ENCODE assay signal across 13 cellular contexts in genomic region chr10:24645784-24646183, GRCh38.
DNase-seq lines count a peak whose midpoint lies in the region; ATAC-seq and TF ChIP-seq lines count a peak whose summit lies in the region.
"Had no signal": no experiment of that assay in that cellular context is flagged by ENCODE, and none has a peak within 500 bp of the region (broad histone marks: within the 10 kb centered on the region; RNA-seq: fewer than 3 reads in every experiment).

No MANE protein-coding gene starts in this region.

- H3K4me3 ChIP-seq in Loucy (ENCODE audit: low read length, poor library complexity, severe bottlenecking), result no peak overlapping the region
- H3K4me3 ChIP-seq: adrenal gland had no signal

- H3K4me3 Mint-ChIP-seq in activated naive CD4-positive, alpha-beta T cell treated with anti-CD3 and anti-CD28 coated beads, Interleukin-2, amount 10 ng/mL, durations not matched to agents 7 days and 5 days, result no peak overlapping the region

- ATAC-seq in activated naive CD4-positive, alpha-beta T cell treated with anti-CD3 and anti-CD28 coated beads, Interleukin-2, amount 50 U/mL, for 72 hours, result no peak

- H3K27me3 ChIP-seq in Loucy (ENCODE audit: insufficient read depth, low read length, poor library complexity, severe bottlenecking), result no peaks in the 10 kb centered on the region
- H3K27me3 ChIP-seq: adrenal gland had no signal

- H3F3A ChIP-seq in Loucy (ENCODE audit: low read depth), result no peaks in the 10 kb centered on the region

- peak overlapping the region; percentile 47; the same call in 1 of the 2 replicates for H2AFZ ChIP-seq in Loucy (ENCODE audit: low read length)

- H3K27ac Mint-ChIP-seq in activated naive CD4-positive, alpha-beta T cell treated with anti-CD3 and anti-CD28 coated beads, Interleukin-2, amount 10 ng/mL, durations not matched to agents 7 days and 5 days, result no peak overlapping the region
- H3K27ac Mint-ChIP-seq in activated naive CD4-positive, alpha-beta T cell treated with anti-CD3 and anti-CD28 coated beads, Interleukin-2, amount 50 U/mL, for 72 hours, result peak overlapping the region in 1 of 2 donors; percentile 2

- no peaks in the 10 kb centered on the region for H3K27me3 Mint-ChIP-seq in activated naive CD4-positive, alpha-beta T cell treated with anti-CD3 and anti-CD28 coated beads, Interleukin-2, amount 10 ng/mL, durations not matched to agents 7 days and 5 days

- no peaks in the 10 kb centered on the region for H3K9me3 ChIP-seq in Loucy (ENCODE audit: insufficient read depth, low read depth, low read length)
- H3K9me3 ChIP-seq: adrenal gland had no signal

- peaks cover 7% of the 10 kb centered on the region for H3K4me1 ChIP-seq in Loucy (ENCODE audit: insufficient read depth, low read length, poor library complexity, severe bottlenecking)

- no peaks in the 10 kb centered on the region for H3K36me3 Mint-ChIP-seq in activated naive CD4-positive, alpha-beta T cell treated with anti-CD3 and anti-CD28 coated beads, Interleukin-2, amount 10 ng/mL, durations not matched to agents 7 days and 5 days
- H3K36me3 Mint-ChIP-seq in activated naive CD4-positive, alpha-beta T cell treated with anti-CD3 and anti-CD28 coated beads, Interleukin-2, amount 50 U/mL, for 72 hours, result no peaks in the 10 kb centered on the region

- H3K79me2 ChIP-seq in Loucy (ENCODE audit: insufficient read depth, low read length), result peaks cover 3% of the 10 kb centered on the region; the same call in 1 of the 2 replicates

- H3K9me2 ChIP-seq in Loucy (replicated peaks; ENCODE audit: low read depth, low read length), result no peaks in the 10 kb centered on the region

- peaks cover 3% of the 10 kb centered on the region for H3K4me1 Mint-ChIP-seq in activated naive CD4-positive, alpha-beta T cell treated with anti-CD3 and anti-CD28 coated beads, Interleukin-2, amount 10 ng/mL, durations not matched to agents 7 days and 5 days

- H3K9ac ChIP-seq in Loucy (ENCODE audit: low read depth, low read length, poor library complexity, severe bottlenecking), result peak overlapping the region; percentile 26

- peak; percentile 21 for DNase-seq in activated naive CD4-positive, alpha-beta T cell treated with anti-CD3 and anti-CD28 coated beads, Interleukin-2, amount 10 ng/mL, durations not matched to agents 7 days and 5 days
- no peak for DNase-seq in activated naive CD4-positive, alpha-beta T cell treated with anti-CD3 and anti-CD28 coated beads, Interleukin-2, amount 50 U/mL, for 72 hours (ENCODE audit: low spot score in 2 of 2)
- DNase-seq in dermis microvascular lymphatic vessel endothelial cell (ENCODE audit: low read depth in 2 of 2), result peak; percentile 25 to 81
- DNase-seq in NCI-H524 (lab: John Stamatoyannopoulos, UW), result no peak
- no peak for DNase-seq in medulla oblongata (ENCODE audit: extremely low spot score)
- DNase-seq in globus pallidus (ENCODE audit: low spot score), result no peak
- DNase-seq in C1 segment of cervical spinal cord (lab: John Stamatoyannopoulos, UW), result no peak
- DNase-seq: adrenal gland, AML-193, NCI-H1092 treated with DMSO at 0.1 percent for 48 hours, NCI-H748 treated with DMSO at 0.1 percent for 48 hours, retina had no signal

- CTCF ChIA-PET in activated naive CD4-positive, alpha-beta T cell treated with anti-CD3 and anti-CD28 coated beads, Interleukin-2, amount 10 ng/mL, durations not matched to agents 7 days and 5 days (lab: Charles Lee), result interaction anchor here (0.9 to 1.0 kb wide), 2 partner anchors 28 to 435 kb away, joined by 3 read pairs; no protein-coding TSS in a partner anchor

- peak overlapping the region; percentile 47 for H3K4me2 ChIP-seq in Loucy (ENCODE audit: low read depth, low read length, poor library complexity, severe bottlenecking)

- H4K20me1 ChIP-seq in Loucy (ENCODE audit: insufficient read depth, low read length, poor library complexity, severe bottlenecking), result no peaks in the 10 kb centered on the region

- no peaks in the 10 kb centered on the region for H3K36me3 ChIP-seq in Loucy (ENCODE audit: insufficient read depth, low read length)
- H3K36me3 ChIP-seq: adrenal gland had no signal

- no peaks in the 10 kb centered on the region for H3K9me3 Mint-ChIP-seq in activated naive CD4-positive, alpha-beta T cell treated with anti-CD3 and anti-CD28 coated beads, Interleukin-2, amount 10 ng/mL, durations not matched to agents 7 days and 5 days
- H3K9me3 Mint-ChIP-seq in activated naive CD4-positive, alpha-beta T cell treated with anti-CD3 and anti-CD28 coated beads, Interleukin-2, amount 50 U/mL, for 72 hours, result no peaks in the 10 kb centered on the region

- no peak for TF ChIP-seq CTCF in Loucy (conservative IDR thresholded peaks at IDR 0.05; ENCODE audit: low read length)

Comparison
In these comparisons a context has a peak if more than half of its experiments do, and no peak if none do; other contexts are left out.
1. DNase-seq: peak in activated naive CD4-positive, alpha-beta T cell treated with anti-CD3 and anti-CD28 coated beads, Interleukin-2, amount 10 ng/mL, durations not matched to agents 7 days and 5 days (single experiment) and dermis microvascular lymphatic vessel endothelial cell (2 of 2); none in activated naive CD4-positive, alpha-beta T cell treated with anti-CD3 and anti-CD28 coated beads, Interleukin-2, amount 50 U/mL, for 72 hours (0 of 2), NCI-H524 (0 of 2), medulla oblongata (single experiment), globus pallidus (single experiment) and C1 segment of cervical spinal cord (0 of 14).